ENCODE assay signal across 12 cellular contexts in the genomic region with DNA sequence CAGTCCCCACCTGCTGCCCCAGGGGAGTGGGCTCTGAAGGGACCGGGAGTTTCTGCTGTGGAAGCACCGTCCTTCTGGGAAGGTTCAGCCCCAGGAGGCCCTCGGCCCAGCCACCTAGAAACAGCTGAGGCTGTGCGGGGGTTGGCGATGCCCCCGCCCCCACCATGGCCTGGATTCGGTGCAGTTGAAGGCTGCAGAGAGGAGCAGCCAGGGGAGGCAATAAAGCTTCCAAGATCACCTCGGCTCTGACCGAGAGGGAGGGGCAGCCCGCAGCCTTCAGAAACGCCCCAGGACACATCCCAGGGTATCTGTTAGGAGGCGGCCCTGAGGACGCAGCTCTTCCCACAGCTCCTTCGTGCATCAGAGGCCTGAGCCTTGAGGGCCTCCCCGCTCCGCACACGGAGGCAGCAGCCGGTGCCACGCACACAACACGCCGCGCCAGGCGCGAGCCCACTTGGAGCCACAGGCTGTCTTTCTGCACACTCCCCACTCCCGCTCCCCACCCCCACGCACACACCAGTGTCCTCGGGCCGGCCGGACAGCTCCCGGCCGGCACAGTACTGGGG. TPM values are rescaled to one million over a fixed set of nuclear protein-coding genes. Genes with fewer than 3 reads are reported as not detected.
DNase-seq lines count a peak whose midpoint lies in the region; ATAC-seq and TF ChIP-seq lines count a peak whose summit lies in the region.
"Had no signal": no experiment of that assay in that cellular context is flagged by ENCODE, and none has a peak within 500 bp of the region (broad histone marks: within the 10 kb centered on the region; RNA-seq: fewer than 3 reads in every experiment).

No MANE protein-coding gene starts in this region.

- H3K27me3 ChIP-seq in BJ (ENCODE audit: control insufficient read depth, insufficient read depth, low read length) (no peaks in the 10 kb centered on the region), IMR-90 (ENCODE audit: control insufficient read depth, insufficient read depth, low read length) (no peaks in the 10 kb centered on the region)
- peaks cover 8% of the 10 kb centered on the region for H3K27me3 ChIP-seq in CD4-positive, alpha-beta memory T cell (ENCODE audit: insufficient read depth, low read length)

- no peak overlapping the region for H4K91ac ChIP-seq in IMR-90 (ENCODE audit: insufficient read depth, low read depth, low read length)

- dilution Hi-C loops in IMR-90 (cut with HindIII; ENCODE audit: low sequenced_read_pairs, unreplicated experiment) = no loop called here

- H3K4ac ChIP-seq in IMR-90 (ENCODE audit: low read depth, low read length) = no peak overlapping the region

- peaks cover 4% of the 10 kb centered on the region for H3K36me3 Mint-ChIP-seq in neural crest cell (ENCODE audit: low read depth)
- H3K36me3 Mint-ChIP-seq in CD4-positive, alpha-beta memory T cell = no peaks in the 10 kb centered on the region

- DNase-seq in BJ (ENCODE audit: low read depth) (no peak), IMR-90 (no peak), fibroblast of villous mesenchyme (ENCODE audit: low read depth) (no peak), neural crest cell (ENCODE audit: low read depth, low spot score) (no peak), DMS53 treated with DMSO at 0.1 percent for 48 hours (lab: John Stamatoyannopoulos, UW; ENCODE audit: unreplicated experiment) (no peak)
- no peak for DNase-seq in CD4-positive, alpha-beta memory T cell
- DNase-seq: amniotic stem cell, MV-4-11 had no signal

- H2BK5ac ChIP-seq in IMR-90 (ENCODE audit: low read depth, low read length, poor library complexity, severe bottlenecking) = no peak overlapping the region

- H3K36me3 ChIP-seq in BJ (ENCODE audit: control insufficient read depth, insufficient read depth, low read length) (no peaks in the 10 kb centered on the region), IMR-90 (ENCODE audit: control insufficient read depth, insufficient read depth, low read length) (peaks cover 3% of the 10 kb centered on the region)
- H3K36me3 ChIP-seq in CD4-positive, alpha-beta memory T cell (ENCODE audit: insufficient read depth, low read length) = no peaks in the 10 kb centered on the region

- no peak overlapping the region for H3K27ac ChIP-seq in IMR-90 (ENCODE audit: insufficient read depth, low read length)
- H3K27ac ChIP-seq in CD4-positive, alpha-beta memory T cell (ENCODE audit: low read depth, low read length) = no peak overlapping the region
- H3K27ac ChIP-seq: HL-60 had no signal

- ATAC-seq in IMR-90 (ENCODE audit: low read depth) (no peak), HG02973 (IDR thresholded peaks at IDR 0.05; ENCODE audit: unreplicated experiment) (no peak), HG02852 (IDR thresholded peaks at IDR 0.05; ENCODE audit: unreplicated experiment) (no peak)

- no peaks in the 10 kb centered on the region for H3K79me1 ChIP-seq in IMR-90 (ENCODE audit: low read depth in 1 of 2, low read length in 2 of 2)

- H3K14ac ChIP-seq in IMR-90 (replicated peaks; ENCODE audit: low read depth, low read length) = no peak overlapping the region

- CTCF ChIA-PET in BJ (lab: Yijun Ruan, JAX) (no interaction called here), IMR-90 (lab: Yijun Ruan, JAX) (interaction anchor here (0.6 kb wide), 1 partner anchor 9 kb away, joined by 4 read pairs; no protein-coding TSS in a partner anchor)
- CTCF ChIA-PET in CD4-positive, alpha-beta memory T cell (lab: Charles Lee; ENCODE audit: partially characterized antibody) = no interaction called here

- no peak overlapping the region for H4K5ac ChIP-seq in IMR-90 (ENCODE audit: low read depth, low read length)

- POLR2A ChIA-PET in BJ (lab: Charles Lee) (no interaction called here), IMR-90 (lab: Charles Lee; ENCODE audit: unreplicated experiment) (no interaction called here)
- POLR2A ChIA-PET in CD4-positive, alpha-beta memory T cell (lab: Charles Lee; ENCODE audit: partially characterized antibody) = no interaction called here

- H3K18ac ChIP-seq in IMR-90 (ENCODE audit: low read depth, low read length) = no peak overlapping the region

- 6% methylated on average over 5 of the region's 31 CpGs; no CpG with 5 or more reads in 1 of the 2 experiments for WGBS in IMR-90 (ENCODE audit: extremely low coverage in 2 of 2, insufficient read length in 1 of 2), 2 experiments

- H3K56ac ChIP-seq in IMR-90 (ENCODE audit: extremely low read depth, insufficient read depth, low read length) = no peak overlapping the region

- H3K9me3 Mint-ChIP-seq in neural crest cell = no peaks in the 10 kb centered on the region
- H3K9me3 Mint-ChIP-seq in CD4-positive, alpha-beta memory T cell = no peaks in the 10 kb centered on the region

- peaks cover 15% of the 10 kb centered on the region; the same call in 1 of the 2 replicates for H3K4me1 ChIP-seq in IMR-90 (ENCODE audit: control insufficient read depth, insufficient read depth, low read length)
- H3K4me1 ChIP-seq in CD4-positive, alpha-beta memory T cell (ENCODE audit: insufficient read depth, low read length) = peaks cover 13% of the 10 kb centered on the region

- no peaks in the 10 kb centered on the region for H4K20me1 ChIP-seq in IMR-90 (ENCODE audit: insufficient read depth, low read length)

- H3K23ac ChIP-seq in IMR-90 (ENCODE audit: low read depth, low read length) = no peak overlapping the region

- TF ChIP-seq POLR2A in IMR-90 (IDR thresholded peaks at IDR 0.05; ENCODE audit: low read depth, low read length) = no peak

- no peaks in the 10 kb centered on the region; the same call in 1 of the 2 replicates for H3K9me1 ChIP-seq in IMR-90 (ENCODE audit: insufficient read depth, low read length)

- H3K4me1 Mint-ChIP-seq in neural crest cell = no peaks in the 10 kb centered on the region
- H3K4me1 Mint-ChIP-seq in CD4-positive, alpha-beta memory T cell = peaks cover 0 to 3% (median 1%) of the 10 kb centered on the region in 4 donors

- in situ Hi-C loops in IMR-90 (cut with MboI; ENCODE audit: low sequenced_read_pairs) = no loop called here

- peaks cover 30% of the 10 kb centered on the region for H3K27me3 Mint-ChIP-seq in neural crest cell (ENCODE audit: low read depth)
- peaks cover 4 to 16% of the 10 kb centered on the region in 2 donors for H3K27me3 Mint-ChIP-seq in CD4-positive, alpha-beta memory T cell

- no peak for TF ChIP-seq CTCF in BJ (IDR thresholded peaks at IDR 0.05; ENCODE audit: insufficient read depth, low read depth, low read length)
- TF ChIP-seq CTCF in IMR-90 (conservative IDR thresholded peaks at IDR 0.05; ENCODE audit: low read depth, low read length) = no peak
- TF ChIP-seq CTCF in fibroblast of villous mesenchyme (IDR thresholded peaks at IDR 0.05; ENCODE audit: insufficient read depth, low read depth, low read length) = no peak
- no peak for TF ChIP-seq CTCF in neural crest cell (conservative IDR thresholded peaks at IDR 0.05)

- BruUV-seq in IMR-90 (replicated peaks; lab: Mats Ljungman, UMichigan) = no TSS peak

- no peak overlapping the region for H3K9ac ChIP-seq in IMR-90 (ENCODE audit: low read depth, low read length)

- H4K8ac ChIP-seq in IMR-90 (ENCODE audit: low read depth in 2 of 2, low read length in 2 of 2) = no peak overlapping the region

- peak overlapping the region; percentile 81; the same call in 1 of the 2 replicates for H3K4me2 ChIP-seq in IMR-90 (ENCODE audit: low read depth, low read length)

- intact Hi-C loops in IMR-90 (cut with micrococcal nuclease) = loop anchor here (2.0 kb wide), 1 partner anchor 147 kb away; the partner anchor contains the start of genes TUBGCP2 and ZNF511
- intact Hi-C loops in CD4-positive, alpha-beta memory T cell (cut with micrococcal nuclease) = no loop called here

- H3K27ac Mint-ChIP-seq in neural crest cell (ENCODE audit: unreplicated experiment) = no peak overlapping the region
- no peak overlapping the region for H3K27ac Mint-ChIP-seq in CD4-positive, alpha-beta memory T cell

- H2BK15ac ChIP-seq in IMR-90 (ENCODE audit: low read depth, low read length) = no peak overlapping the region

- no peak for TF ChIP-seq RAD21 in IMR-90 (IDR thresholded peaks at IDR 0.05; ENCODE audit: low read length)

- no peaks in the 10 kb centered on the region for H3K9me3 ChIP-seq in IMR-90 (ENCODE audit: control insufficient read depth, insufficient read depth, low read length)
- H3K9me3 ChIP-seq in CD4-positive, alpha-beta memory T cell (ENCODE audit: control insufficient read depth in 1 of 2, low read length in 2 of 2) = no peaks in the 10 kb centered on the region

- H3K4me3 ChIP-seq in BJ (ENCODE audit: low read depth, low read length) (peak overlapping the region; percentile 72), IMR-90 (ENCODE audit: insufficient read depth, low read depth, low read length) (peak overlapping the region; percentile 76; the same call in 1 of the 2 replicates), fibroblast of villous mesenchyme (ENCODE audit: low read depth, low read length) (peak overlapping the region; percentile 64)
- no peak overlapping the region for H3K4me3 ChIP-seq in CD4-positive, alpha-beta memory T cell (ENCODE audit: low read length in 2 of 2)

- H2AFZ ChIP-seq in IMR-90 (replicated peaks; ENCODE audit: low read length, poor library complexity) = peak overlapping the region; percentile 87

- H2AK5ac ChIP-seq in IMR-90 (ENCODE audit: low read depth, low read length) = no peak overlapping the region

- H2BK20ac ChIP-seq in IMR-90 (ENCODE audit: low read depth, low read length) = no peak overlapping the region

- peak overlapping the region; percentile 74 for H3K4me3 Mint-ChIP-seq in neural crest cell
- peak overlapping the region in 1 of 8 donors; percentile 59 for H3K4me3 Mint-ChIP-seq in CD4-positive, alpha-beta memory T cell

- no peak overlapping the region for H2BK120ac ChIP-seq in IMR-90 (ENCODE audit: low read depth, low read length)

- no peak overlapping the region for H2AK9ac ChIP-seq in IMR-90 (replicated peaks; ENCODE audit: low read depth, low read length, poor library complexity)

TF ChIP-seq in IMR-90, 13 proteins besides CTCF, POLR2A, EP300 and RAD21 (continues in another document):
- no peak for TF ChIP-seq NFE2L2 (IDR thresholded peaks at IDR 0.05; ENCODE audit: low read depth, low read length)
- no peak for TF ChIP-seq CEBPB (IDR thresholded peaks at IDR 0.05; ENCODE audit: low read depth, low read length)
- TF ChIP-seq RFX5 (IDR thresholded peaks at IDR 0.05; ENCODE audit: low read depth, low read length) = no peak
- no peak for TF ChIP-seq BHLHE40 (IDR thresholded peaks at IDR 0.05; ENCODE audit: low read depth, low read length)
- TF ChIP-seq FOS (IDR thresholded peaks at IDR 0.05; ENCODE audit: low read depth, low read length) = no peak
- no peak for TF ChIP-seq MAFK (IDR thresholded peaks at IDR 0.05; ENCODE audit: low read depth, low read length)

RNA-seq across cellular contexts. Expression of gene KNDC1, which starts 1.6 kb away (rescaled TPM):
- polyA plus RNA-seq in BJ (2011; rRNA removed) (1.0 and 1.1 TPM in 2 replicates), IMR-90 (2012; rRNA removed) (1.1 TPM in 2 replicates)
- 0.24 and 0.41 TPM in 2 replicates for polyA minus RNA-seq in BJ (2011; rRNA and poly(A)+ RNA removed)
- total RNA-seq in IMR-90 (2012; rRNA removed) (0.18 and 0.56 TPM in 2 replicates), fibroblast of villous mesenchyme (1.9 and 5.6 TPM in 2 replicates), neural crest cell (4.0 and 5.5 TPM in 2 replicates)
- polyA plus RNA-seq in IMR-90 (2012; cell fraction: cytosol; rRNA removed) = 0.48 and 1.4 TPM in 2 replicates
- polyA plus RNA-seq in IMR-90 (2012; cell fraction: nucleus; rRNA removed; ENCODE audit: low replicate concordance) = 1.9 and 4.0 TPM in 2 replicates
- 1 to 10 TPM in 1 of 2 experiments, under 1 TPM in 1; 0.87 to 1.4 TPM for total RNA-seq in CD4-positive, alpha-beta memory T cell
- polyA plus RNA-seq in CD4-positive, alpha-beta memory T cell = under 1 TPM in 1 of 2 donors, not detected in 1; 0.09 TPM
- total RNA-seq: endothelial cell of umbilical vein had no signal
- polyA plus RNA-seq: endothelial cell of umbilical vein had no signal

Comparison
In these comparisons a context has a peak if more than half of its experiments do, and no peak if none do; other contexts are left out.
1. H3K4me3 ChIP-seq: peak in BJ (single experiment), IMR-90 (single experiment) and fibroblast of villous mesenchyme (single experiment); none in CD4-positive, alpha-beta memory T cell (0 of 2).